ENCODE assay signal across 22 cellular contexts in genomic region chr16:73781297-73781696, GRCh38.
DNase-seq lines count a peak whose midpoint lies in the region; ATAC-seq, FAIRE-seq and TF ChIP-seq lines count a peak whose summit lies in the region.
"Had no signal": no experiment of that assay in that cellular context is flagged by ENCODE, and none has a peak within 500 bp of the region (broad histone marks: within the 10 kb centered on the region; RNA-seq: fewer than 3 reads in every experiment).

No MANE protein-coding gene starts in this region.

- H3K4me3 Mint-ChIP-seq in effector memory CD8-positive, alpha-beta T cell: no peak overlapping the region
- H3K4me3 Mint-ChIP-seq: B cell; CD4-positive, CD25-positive, alpha-beta regulatory T cell; CD8-positive, alpha-beta T cell; HFFc6 had no signal

- TF ChIP-seq RAD21 in H1 (IDR thresholded peaks at IDR 0.05 in 1 of 2, conservative IDR thresholded peaks at IDR 0.05 in 1 of 2; ENCODE audit: low read depth in 2 of 2, low read length in 2 of 2): no peak

- H2AK5ac ChIP-seq in H1 (ENCODE audit: low read depth, low read length): no peak overlapping the region

- no peak overlapping the region for H3K4me3 ChIP-seq in GM06990 (replicated peaks; ENCODE audit: low read depth, low read length)
- H3K4me3 ChIP-seq in H1 (ENCODE audit: extremely low read depth in 1 of 4, insufficient read depth in 2 of 4, low read depth in 3 of 4, low read length in 4 of 4): no peak overlapping the region
- H3K4me3 ChIP-seq in spleen: no peak overlapping the region
- H3K4me3 ChIP-seq: BLaER1, HAP-1 had no signal

- no peak overlapping the region for H4K8ac ChIP-seq in H1 (ENCODE audit: extremely low read depth, insufficient read depth, low read length)

- TF ChIP-seq POLR2A in H1 (IDR thresholded peaks at IDR 0.05; ENCODE audit: control extremely low read depth in 1 of 2, low read depth in 2 of 2, low read length in 2 of 2) (no peak), spleen (IDR thresholded peaks at IDR 0.05) (no peak)

- H3K18ac ChIP-seq in H1 (ENCODE audit: extremely low read depth, low read length): no peak overlapping the region

- no peak overlapping the region for H2BK12ac ChIP-seq in H1 (ENCODE audit: low read depth, low read length)

- CTCF ChIA-PET in H1 (lab: Charles Lee; ENCODE audit: partially characterized antibody): interaction anchor here (1.0 to 2.5 kb wide), 6 partner anchors 8 to 326 kb away, joined by 3 to 12 read pairs (median 6); no protein-coding TSS in a partner anchor

- H2BK20ac ChIP-seq in H1 (ENCODE audit: low read length): no peak overlapping the region

- no peaks in the 10 kb centered on the region for H3K23me2 ChIP-seq in H1 (ENCODE audit: low read depth, low read length)

- H3K9me3 ChIP-seq in H1 (ENCODE audit: insufficient read depth in 2 of 2, low read depth in 1 of 2, low read length in 1 of 2) (no peaks in the 10 kb centered on the region), spleen (peaks cover 0 to 45% (median 32%) of the 10 kb centered on the region in 8 donors)
- H3K9me3 ChIP-seq: BLaER1, Caco-2, HAP-1 had no signal

- H3K36me3 ChIP-seq in GM06990 (ENCODE audit: control insufficient read depth, insufficient read depth, low read length) (no peaks in the 10 kb centered on the region), H1 (ENCODE audit: control insufficient read depth in 2 of 4, insufficient read depth in 4 of 4, low read length in 3 of 4) (no peaks in the 10 kb centered on the region), spleen (no peaks in the 10 kb centered on the region)
- H3K36me3 ChIP-seq: BLaER1, HAP-1 had no signal

- no peak for TF ChIP-seq EP300 in H1 (IDR thresholded peaks at IDR 0.05; ENCODE audit: borderline replicate concordance in 1 of 2, low read depth in 2 of 2, low read length in 2 of 2)

- H3K4me1 ChIP-seq in H1 (replicated peaks in 1 of 4; ENCODE audit: control insufficient read depth in 3 of 4, insufficient read depth in 4 of 4, low read length in 3 of 4) (0 out of 7 replicates have a peak, but pooled peaks cover 0 to 2% (median 0%) of the 10 kb centered on the region in 4 experiments), spleen (no peaks in the 10 kb centered on the region)
- H3K4me1 ChIP-seq: BLaER1, Caco-2, HAP-1 had no signal

- H3K79me1 ChIP-seq in H1 (ENCODE audit: low read depth, low read length): no peaks in the 10 kb centered on the region

- FAIRE-seq in HTR-8/SVneo (lab: Jason Lieb, UNC) (peak; percentile 72), H1 (lab: Jason Lieb, UNC) (no peak)
- FAIRE-seq: A204.1, G401.6, GM12892 had no signal

- no peaks in the 10 kb centered on the region for H3K79me2 ChIP-seq in H1 (ENCODE audit: control insufficient read depth in 1 of 2, insufficient read depth in 2 of 2, low read length in 2 of 2)

- no peak overlapping the region for H3K27ac ChIP-seq in H1 (ENCODE audit: low read depth, low read length)
- H3K27ac ChIP-seq in spleen: no peak overlapping the region
- H3K27ac ChIP-seq: 22Rv1, BLaER1, C4-2B had no signal

- H3K23ac ChIP-seq in H1 (ENCODE audit: insufficient read length): no peak overlapping the region

- no peak overlapping the region for H2BK120ac ChIP-seq in H1 (replicated peaks; ENCODE audit: low read depth, low read length)

- H3K4me1 Mint-ChIP-seq in effector memory CD8-positive, alpha-beta T cell (ENCODE audit: low read depth in 2 of 2): no peaks in the 10 kb centered on the region
- H3K4me1 Mint-ChIP-seq: B cell; CD4-positive, CD25-positive, alpha-beta regulatory T cell had no signal

- H2BK15ac ChIP-seq in H1 (ENCODE audit: low read length): no peak overlapping the region

- H4K91ac ChIP-seq in H1 (replicated peaks; ENCODE audit: insufficient read length, low read length): no peak overlapping the region

- no peak overlapping the region for H2BK5ac ChIP-seq in H1 (ENCODE audit: low read depth, low read length)

- no peak overlapping the region for H3K4ac ChIP-seq in H1 (replicated peaks; ENCODE audit: insufficient read length, low read depth, low read length)

- H3K9ac ChIP-seq in H1 (replicated peaks in 1 of 4; ENCODE audit: extremely low read depth in 1 of 4, low read depth in 3 of 4, low read length in 3 of 4): no peak overlapping the region
- H3K9ac ChIP-seq: BLaER1 had no signal

- POLR2A ChIA-PET in H1 (lab: Charles Lee; ENCODE audit: partially characterized antibody): no interaction called here

- H3K56ac ChIP-seq in H1 (replicated peaks; ENCODE audit: insufficient read length, low read depth, low read length): no peak overlapping the region

- intact Hi-C loops in left ventricle myocardium superior (cut with micrococcal nuclease): no loop called here
- intact Hi-C loops in spleen (cut with DNase I; ENCODE audit: low total_unique reads): no loop called here

- H3K27me3 ChIP-seq in GM06990 (replicated peaks; ENCODE audit: control insufficient read depth, insufficient read depth, low read length) (no peaks in the 10 kb centered on the region), H1 (replicated peaks in 1 of 4; ENCODE audit: control insufficient read depth in 3 of 4, extremely low read depth in 1 of 4, insufficient read depth in 3 of 4, low read length in 3 of 4) (no peaks in the 10 kb centered on the region), spleen (replicated peaks in 1 of 7) (no peaks in the 10 kb centered on the region)
- H3K27me3 ChIP-seq: BLaER1 had no signal

- H3K9me3 Mint-ChIP-seq in effector memory CD8-positive, alpha-beta T cell: peaks cover 5 to 19% of the 10 kb centered on the region in 2 donors

- DNase-seq in GM06990 (ENCODE audit: extremely low read depth, insufficient read length) (peak; percentile 1), HTR-8/SVneo (ENCODE audit: insufficient read length, low spot score) (no peak), H1 (ENCODE audit: low read depth in 1 of 2, low spot score in 2 of 2) (no peak), left ventricle myocardium superior (no peak), spleen (no peak), NCI-H1105 (lab: John Stamatoyannopoulos, UW) (no peak)
- DNase-seq in effector memory CD8-positive, alpha-beta T cell: no peak
- DNase-seq: Caco-2; CD4-positive, CD25-positive, alpha-beta regulatory T cell; CD8-positive, alpha-beta T cell; DMS153; DND-41; HFFc6 had no signal

- no peaks in the 10 kb centered on the region for H4K20me1 ChIP-seq in H1 (replicated peaks in 1 of 2; ENCODE audit: control insufficient read depth in 1 of 2, insufficient read depth in 2 of 2, low read length in 2 of 2)
- H4K20me1 ChIP-seq: BLaER1 had no signal

- peak; percentile 66 for ATAC-seq in GM18868 (IDR thresholded peaks at IDR 0.05; ENCODE audit: unreplicated experiment)
- no peak for ATAC-seq in left ventricle myocardium superior
- no peak for ATAC-seq in effector memory CD8-positive, alpha-beta T cell (replicated peaks)
- ATAC-seq: CD8-positive, alpha-beta T cell had no signal

- peak overlapping the region; percentile 77 for H3K14ac ChIP-seq in H1 (ENCODE audit: insufficient read length)

- TF ChIP-seq CTCF in GM06990 (IDR thresholded peaks at IDR 0.05; ENCODE audit: insufficient read depth, low read length, poor library complexity, severe bottlenecking): no peak
- no peak for TF ChIP-seq CTCF in H1 (IDR thresholded peaks at IDR 0.05; ENCODE audit: control extremely low read depth in 1 of 3, insufficient read depth in 1 of 3, low read depth in 1 of 3, low read length in 3 of 3)
- no peak for TF ChIP-seq CTCF in spleen (IDR thresholded peaks at IDR 0.05 in 8 of 11, conservative IDR thresholded peaks at IDR 0.05 in 3 of 11)

- H3K27ac Mint-ChIP-seq in effector memory CD8-positive, alpha-beta T cell: no peak overlapping the region
- H3K27ac Mint-ChIP-seq: B cell; CD4-positive, CD25-positive, alpha-beta regulatory T cell; CD8-positive, alpha-beta T cell; HFFc6 had no signal

- H2AFZ ChIP-seq in H1 (ENCODE audit: low read length): peak overlapping the region; percentile 59; the same call in 1 of the 2 replicates

- H3K4me2 ChIP-seq in H1 (ENCODE audit: insufficient read depth in 1 of 2, low read depth in 2 of 2, low read length in 2 of 2): no peak overlapping the region
- H3K4me2 ChIP-seq: BLaER1 had no signal

- no peaks in the 10 kb centered on the region for H3K27me3 Mint-ChIP-seq in effector memory CD8-positive, alpha-beta T cell
- H3K27me3 Mint-ChIP-seq: B cell; CD4-positive, CD25-positive, alpha-beta regulatory T cell had no signal

- H4K5ac ChIP-seq in H1 (ENCODE audit: insufficient read length, low read depth, low read length): no peak overlapping the region

- no peaks in the 10 kb centered on the region for H3K36me3 Mint-ChIP-seq in effector memory CD8-positive, alpha-beta T cell (ENCODE audit: insufficient read depth)
- H3K36me3 Mint-ChIP-seq: CD4-positive, CD25-positive, alpha-beta regulatory T cell; CD8-positive, alpha-beta T cell had no signal

- WGBS in H1 (ENCODE audit: extremely low coverage in 1 of 2, insufficient coverage in 1 of 2, insufficient read length in 1 of 2, insufficient replicate concordance in 2 of 2, low coverage in 1 of 2, low lambda C conversion rate in 2 of 2, missing lambda C conversion rate in 1 of 2), 2 experiments: 89% methylated on average over 3 of the region's 3 CpGs; no CpG with 5 or more reads in 1 of the 2 experiments
- WGBS in spleen, 5 donors: 64 to 72% (median 69%) methylated on average over 3 of the region's 3 CpGs

TF ChIP-seq in H1, 55 proteins besides CTCF, POLR2A, EP300 and RAD21:
- no peak for TF ChIP-seq EGR1 (IDR thresholded peaks at IDR 0.05; ENCODE audit: borderline replicate concordance, low read depth, low read length)
- TF ChIP-seq CBX8 (IDR thresholded peaks at IDR 0.05; ENCODE audit: borderline replicate concordance, low read depth, low read length): no peak
